Comparison of ENCODE assay signal across 1 cellular context in the genomic region with DNA sequence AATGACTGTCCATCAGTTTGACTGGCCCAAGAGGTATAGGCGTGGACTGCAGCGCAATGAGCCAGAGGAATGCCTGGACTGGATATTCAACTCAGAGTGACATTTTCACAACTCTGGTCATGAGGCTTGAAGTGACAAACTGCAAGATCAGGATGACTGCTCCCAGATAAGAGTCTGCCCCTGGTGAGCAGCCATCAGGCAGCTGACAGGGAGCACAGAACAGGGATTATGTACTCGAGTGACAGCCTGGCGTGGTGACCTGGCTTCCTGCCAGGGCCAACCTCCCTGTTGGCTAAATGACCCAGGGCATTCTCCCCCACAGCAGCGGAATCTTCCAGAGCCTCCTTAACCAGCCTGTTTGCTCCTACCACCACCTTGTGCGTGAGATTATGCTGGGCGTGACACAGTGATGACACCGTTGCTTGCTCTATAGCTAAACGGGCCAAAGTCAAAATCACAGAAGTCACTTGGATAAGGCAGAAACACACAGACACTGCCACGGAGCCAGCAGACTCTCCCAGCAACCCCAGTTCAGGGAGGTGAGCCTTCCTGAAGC.
A peak's percentile ranks its signal among the peaks of the same experiment; 100 is the strongest.
TF ChIP-seq lines count a peak whose summit lies in the region.

No MANE protein-coding gene starts in this region.

TF ChIP-seq in HepG2, 621 proteins besides CTCF, POLR2A, EP300 and RAD21 (continued from another document and continues in another):
- TF ChIP-seq ZNF142 (CRISPR knock-in tag; IDR thresholded peaks at IDR 0.05), result no peak
- TF ChIP-seq HOXA3 (CRISPR knock-in tag; IDR thresholded peaks at IDR 0.05), result peak; percentile 47; the same call in 1 of the 2 replicates
- TF ChIP-seq HNF4A (CRISPR knock-in tag; IDR thresholded peaks at IDR 0.05), result peak; percentile 32; the same call in 1 of the 2 replicates
- TF ChIP-seq ZNF354B (CRISPR knock-in tag; IDR thresholded peaks at IDR 0.05), result 0 out of 2 replicates have a peak, but pooled peaks have one; percentile 49
- no peak for TF ChIP-seq ZKSCAN1 (IDR thresholded peaks at IDR 0.05; ENCODE audit: low read length)
- no peak for TF ChIP-seq MTA3 (CRISPR knock-in tag; IDR thresholded peaks at IDR 0.05)
- TF ChIP-seq RBM39 (IDR thresholded peaks at IDR 0.05; ENCODE audit: low read depth, low read length, poor library complexity, severe bottlenecking), result no peak
- no peak for TF ChIP-seq JUN (CRISPR knock-in tag; IDR thresholded peaks at IDR 0.05)
- TF ChIP-seq, protein P1, sequence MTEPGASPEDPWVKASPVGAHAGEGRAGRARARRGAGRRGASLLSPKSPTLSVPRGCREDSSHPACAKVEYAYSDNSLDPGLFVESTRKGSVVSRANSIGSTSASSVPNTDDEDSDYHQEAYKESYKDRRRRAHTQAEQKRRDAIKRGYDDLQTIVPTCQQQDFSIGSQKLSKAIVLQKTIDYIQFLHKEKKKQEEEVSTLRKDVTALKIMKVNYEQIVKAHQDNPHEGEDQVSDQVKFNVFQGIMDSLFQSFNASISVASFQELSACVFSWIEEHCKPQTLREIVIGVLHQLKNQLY (CRISPR knock-in tag; IDR thresholded peaks at IDR 0.05), result 0 out of 2 replicates have a peak, but pooled peaks have one; percentile 37
- peak; percentile 43 for TF ChIP-seq TEAD3 (CRISPR knock-in tag; optimal IDR thresholded peaks at IDR 0.05; ENCODE audit: borderline replicate concordance)
- peak; percentile 53 for TF ChIP-seq SAP130 (CRISPR knock-in tag; IDR thresholded peaks at IDR 0.05; ENCODE audit: low read depth)
- TF ChIP-seq ZSCAN29 (CRISPR knock-in tag; conservative IDR thresholded peaks at IDR 0.05), result no peak
- no peak for TF ChIP-seq ZKSCAN8 (CRISPR knock-in tag; IDR thresholded peaks at IDR 0.05; ENCODE audit: borderline replicate concordance)
- 0 out of 2 replicates have a peak, but pooled peaks have one; percentile 10 for TF ChIP-seq HMG20A (CRISPR knock-in tag; IDR thresholded peaks at IDR 0.05; ENCODE audit: borderline replicate concordance)
- peak; percentile 89; the same call in 1 of the 2 replicates for TF ChIP-seq ZNF292 (CRISPR knock-in tag; IDR thresholded peaks at IDR 0.05; ENCODE audit: borderline replicate concordance, low read depth)
- TF ChIP-seq, protein P2, sequence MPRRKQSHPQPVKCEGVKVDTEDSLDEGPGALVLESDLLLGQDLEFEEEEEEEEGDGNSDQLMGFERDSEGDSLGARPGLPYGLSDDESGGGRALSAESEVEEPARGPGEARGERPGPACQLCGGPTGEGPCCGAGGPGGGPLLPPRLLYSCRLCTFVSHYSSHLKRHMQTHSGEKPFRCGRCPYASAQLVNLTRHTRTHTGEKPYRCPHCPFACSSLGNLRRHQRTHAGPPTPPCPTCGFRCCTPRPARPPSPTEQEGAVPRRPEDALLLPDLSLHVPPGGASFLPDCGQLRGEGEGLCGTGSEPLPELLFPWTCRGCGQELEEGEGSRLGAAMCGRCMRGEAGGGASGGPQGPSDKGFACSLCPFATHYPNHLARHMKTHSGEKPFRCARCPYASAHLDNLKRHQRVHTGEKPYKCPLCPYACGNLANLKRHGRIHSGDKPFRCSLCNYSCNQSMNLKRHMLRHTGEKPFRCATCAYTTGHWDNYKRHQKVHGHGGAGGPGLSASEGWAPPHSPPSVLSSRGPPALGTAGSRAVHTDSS (CRISPR knock-in tag; conservative IDR thresholded peaks at IDR 0.05), result no peak
- no peak for TF ChIP-seq DR1 (CRISPR knock-in tag; IDR thresholded peaks at IDR 0.05)
- TF ChIP-seq ZNF20 (CRISPR knock-in tag; IDR thresholded peaks at IDR 0.05), result no peak
- TF ChIP-seq TFDP2 (CRISPR knock-in tag; IDR thresholded peaks at IDR 0.05), result no peak
- TF ChIP-seq GPN1 (CRISPR knock-in tag; IDR thresholded peaks at IDR 0.05; ENCODE audit: borderline replicate concordance), result no peak
- no peak for TF ChIP-seq ZNF451 (CRISPR knock-in tag; IDR thresholded peaks at IDR 0.05)
- TF ChIP-seq ZNF124 (CRISPR knock-in tag; IDR thresholded peaks at IDR 0.05), result no peak
- TF ChIP-seq ZNF263 (CRISPR knock-in tag; IDR thresholded peaks at IDR 0.05), result peak; percentile 93
- no peak for TF ChIP-seq RCOR2 (CRISPR knock-in tag; IDR thresholded peaks at IDR 0.05)
- peak; percentile 46; the same call in 1 of the 2 replicates for TF ChIP-seq ZGPAT (CRISPR knock-in tag; IDR thresholded peaks at IDR 0.05)
- no peak for TF ChIP-seq RFX1 (IDR thresholded peaks at IDR 0.05)
- no peak for TF ChIP-seq ZFAT (CRISPR knock-in tag; conservative IDR thresholded peaks at IDR 0.05)
- no peak for TF ChIP-seq DRAP1 (CRISPR knock-in tag; IDR thresholded peaks at IDR 0.05)
- TF ChIP-seq MED8 (CRISPR knock-in tag; IDR thresholded peaks at IDR 0.05; ENCODE audit: insufficient replicate concordance), result no peak
- TF ChIP-seq ATF1 (CRISPR knock-in tag; IDR thresholded peaks at IDR 0.05), result no peak
- TF ChIP-seq JARID2 (CRISPR knock-in tag; IDR thresholded peaks at IDR 0.05; ENCODE audit: insufficient replicate concordance), result no peak
- no peak for TF ChIP-seq HNRNPH1 (optimal IDR thresholded peaks at IDR 0.05; ENCODE audit: low read depth, low read length)
- TF ChIP-seq EHMT2 (IDR thresholded peaks at IDR 0.05; ENCODE audit: borderline replicate concordance, low read depth, low read length), result no peak
- no peak for TF ChIP-seq WIZ (CRISPR knock-in tag; IDR thresholded peaks at IDR 0.05)
- no peak for TF ChIP-seq TBP (CRISPR knock-in tag; IDR thresholded peaks at IDR 0.05)
- TF ChIP-seq, protein P3, sequence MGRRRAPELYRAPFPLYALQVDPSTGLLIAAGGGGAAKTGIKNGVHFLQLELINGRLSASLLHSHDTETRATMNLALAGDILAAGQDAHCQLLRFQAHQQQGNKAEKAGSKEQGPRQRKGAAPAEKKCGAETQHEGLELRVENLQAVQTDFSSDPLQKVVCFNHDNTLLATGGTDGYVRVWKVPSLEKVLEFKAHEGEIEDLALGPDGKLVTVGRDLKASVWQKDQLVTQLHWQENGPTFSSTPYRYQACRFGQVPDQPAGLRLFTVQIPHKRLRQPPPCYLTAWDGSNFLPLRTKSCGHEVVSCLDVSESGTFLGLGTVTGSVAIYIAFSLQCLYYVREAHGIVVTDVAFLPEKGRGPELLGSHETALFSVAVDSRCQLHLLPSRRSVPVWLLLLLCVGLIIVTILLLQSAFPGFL (CRISPR knock-in tag; IDR thresholded peaks at IDR 0.05), result no peak
- no peak for TF ChIP-seq NFE2L1 (CRISPR knock-in tag; IDR thresholded peaks at IDR 0.05; ENCODE audit: borderline replicate concordance)
- TF ChIP-seq ZNF687 (CRISPR knock-in tag; IDR thresholded peaks at IDR 0.05), result peak; percentile 60
- 0 out of 4 replicates have a peak, but pooled peaks have one; percentile 3 to 12 for TF ChIP-seq MAFK (conservative IDR thresholded peaks at IDR 0.05 in 1 of 2, IDR thresholded peaks at IDR 0.05 in 1 of 2; ENCODE audit: low read length in 2 of 2)
- TF ChIP-seq GATAD2A (CRISPR knock-in tag; IDR thresholded peaks at IDR 0.05), result 0 out of 2 replicates have a peak, but pooled peaks have one; percentile 13
- TF ChIP-seq ZZZ3 (CRISPR knock-in tag; IDR thresholded peaks at IDR 0.05; ENCODE audit: borderline replicate concordance), result no peak
- no peak for TF ChIP-seq BHLHE40 (IDR thresholded peaks at IDR 0.05; ENCODE audit: low read length)
- no peak for TF ChIP-seq TAF1 (CRISPR knock-in tag; IDR thresholded peaks at IDR 0.05)
- peak; percentile 18; the same call in 1 of the 2 replicates for TF ChIP-seq AHR (CRISPR knock-in tag; IDR thresholded peaks at IDR 0.05)
- TF ChIP-seq SPEN (CRISPR knock-in tag; IDR thresholded peaks at IDR 0.05; ENCODE audit: low read depth), result no peak
- no peak for TF ChIP-seq ZNF10 (CRISPR knock-in tag; IDR thresholded peaks at IDR 0.05; ENCODE audit: borderline replicate concordance, low read depth)
- TF ChIP-seq, protein P4, sequence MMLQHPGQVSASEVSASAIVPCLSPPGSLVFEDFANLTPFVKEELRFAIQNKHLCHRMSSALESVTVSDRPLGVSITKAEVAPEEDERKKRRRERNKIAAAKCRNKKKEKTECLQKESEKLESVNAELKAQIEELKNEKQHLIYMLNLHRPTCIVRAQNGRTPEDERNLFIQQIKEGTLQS (CRISPR knock-in tag; IDR thresholded peaks at IDR 0.05), result no peak
- TF ChIP-seq CBX2 (IDR thresholded peaks at IDR 0.05; ENCODE audit: low read depth, low read length), result no peak
- TF ChIP-seq CBX2 (CRISPR knock-in tag; IDR thresholded peaks at IDR 0.05; ENCODE audit: low read depth), result no peak
- no peak for TF ChIP-seq ZNF558 (CRISPR knock-in tag; IDR thresholded peaks at IDR 0.05; ENCODE audit: borderline replicate concordance)
